ENCODE assay signal across 16 cellular contexts in genomic region chr18:39600894-39601293, GRCh38.
DNase-seq lines count a peak whose midpoint lies in the region; ATAC-seq and TF ChIP-seq lines count a peak whose summit lies in the region.
"Had no signal": no experiment of that assay in that cellular context is flagged by ENCODE, and none has a peak within 500 bp of the region (broad histone marks: within the 10 kb centered on the region; RNA-seq: fewer than 3 reads in every experiment).

No MANE protein-coding gene starts in this region.

- TF ChIP-seq CTCF in fibroblast of pulmonary artery (IDR thresholded peaks at IDR 0.05; ENCODE audit: low read length, missing control alignments), result no peak

- DNase-seq in Ammon's horn (ENCODE audit: low spot score) (peak; percentile 8), astrocyte of the hippocampus (ENCODE audit: low read depth, low spot score) (peak; percentile 49), fibroblast of pulmonary artery (ENCODE audit: low read depth) (peak; percentile 33), putamen (ENCODE audit: low spot score) (peak; percentile 26), NCI-H774 (lab: John Stamatoyannopoulos, UW) (no peak)
- DNase-seq: 8988T; AML-193; Calu3; CD4-positive, alpha-beta T cell; DMS 273 treated with DMSO at 0.1 percent for 48 hours; HCEC 1CT; HFFc6 had no signal

- ATAC-seq in HG03097 (IDR thresholded peaks at IDR 0.05; ENCODE audit: low FRiP score, unreplicated experiment) (no peak), GM18861 (IDR thresholded peaks at IDR 0.05; ENCODE audit: unreplicated experiment) (no peak)
- ATAC-seq: HepG2 had no signal

- no peak overlapping the region for H3K4me3 ChIP-seq in fibroblast of pulmonary artery (replicated peaks; ENCODE audit: low read depth, low read length)
- H3K4me3 ChIP-seq: BLaER1 treated with 17β-estradiol and CSF1 and Interleukin-3, amounts not matched to agents 10 nM and 100 nM had no signal
